2 cellular contexts compared by ENCODE assay signal in the genomic region with DNA sequence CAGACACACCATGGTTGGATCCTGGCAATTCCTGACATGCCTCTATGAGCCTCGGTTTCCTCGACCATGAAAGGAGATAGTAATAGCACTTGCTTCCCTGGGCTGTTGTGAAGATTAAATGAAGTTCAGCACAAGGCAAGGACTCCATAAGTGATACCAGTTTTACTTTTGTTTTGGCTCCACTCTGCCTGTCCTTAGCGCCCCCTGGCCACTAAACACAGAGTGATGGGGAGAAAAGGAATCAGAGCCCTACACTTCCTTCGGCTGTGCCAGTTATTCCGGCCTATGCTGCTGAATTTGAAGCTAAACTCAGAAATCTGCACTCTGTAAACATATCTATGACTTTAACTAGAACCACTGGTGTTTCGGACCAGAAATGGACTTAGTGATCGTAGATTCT.
TF ChIP-seq lines count a peak whose summit lies in the region.

No MANE protein-coding gene starts in this region.

TF ChIP-seq in GM12878, 131 proteins besides CTCF, POLR2A, EP300 and RAD21 (continues in another document):
- TF ChIP-seq, protein P1, sequence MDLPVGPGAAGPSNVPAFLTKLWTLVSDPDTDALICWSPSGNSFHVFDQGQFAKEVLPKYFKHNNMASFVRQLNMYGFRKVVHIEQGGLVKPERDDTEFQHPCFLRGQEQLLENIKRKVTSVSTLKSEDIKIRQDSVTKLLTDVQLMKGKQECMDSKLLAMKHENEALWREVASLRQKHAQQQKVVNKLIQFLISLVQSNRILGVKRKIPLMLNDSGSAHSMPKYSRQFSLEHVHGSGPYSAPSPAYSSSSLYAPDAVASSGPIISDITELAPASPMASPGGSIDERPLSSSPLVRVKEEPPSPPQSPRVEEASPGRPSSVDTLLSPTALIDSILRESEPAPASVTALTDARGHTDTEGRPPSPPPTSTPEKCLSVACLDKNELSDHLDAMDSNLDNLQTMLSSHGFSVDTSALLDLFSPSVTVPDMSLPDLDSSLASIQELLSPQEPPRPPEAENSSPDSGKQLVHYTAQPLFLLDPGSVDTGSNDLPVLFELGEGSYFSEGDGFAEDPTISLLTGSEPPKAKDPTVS (IDR thresholded peaks at IDR 0.05; ENCODE audit: low read depth, low read length) = no peak
- TF ChIP-seq PAX8 (IDR thresholded peaks at IDR 0.05) (no peak), ZNF217 (IDR thresholded peaks at IDR 0.05) (no peak), HDGF (IDR thresholded peaks at IDR 0.05) (no peak), SP1 (IDR thresholded peaks at IDR 0.05; ENCODE audit: low read depth, low read length) (no peak), BACH1 (IDR thresholded peaks at IDR 0.05; ENCODE audit: borderline replicate concordance) (no peak), TCF7 (IDR thresholded peaks at IDR 0.05; ENCODE audit: borderline replicate concordance) (no peak), CHD2 (IDR thresholded peaks at IDR 0.05; ENCODE audit: borderline replicate concordance, low read depth, low read length) (no peak), HCFC1 (IDR thresholded peaks at IDR 0.05; ENCODE audit: low read length) (no peak), JUNB (IDR thresholded peaks at IDR 0.05) (no peak), MTA2 (IDR thresholded peaks at IDR 0.05; ENCODE audit: low read depth) (no peak), ESRRA (IDR thresholded peaks at IDR 0.05; ENCODE audit: low read length) (no peak)
- TF ChIP-seq, protein P2, sequence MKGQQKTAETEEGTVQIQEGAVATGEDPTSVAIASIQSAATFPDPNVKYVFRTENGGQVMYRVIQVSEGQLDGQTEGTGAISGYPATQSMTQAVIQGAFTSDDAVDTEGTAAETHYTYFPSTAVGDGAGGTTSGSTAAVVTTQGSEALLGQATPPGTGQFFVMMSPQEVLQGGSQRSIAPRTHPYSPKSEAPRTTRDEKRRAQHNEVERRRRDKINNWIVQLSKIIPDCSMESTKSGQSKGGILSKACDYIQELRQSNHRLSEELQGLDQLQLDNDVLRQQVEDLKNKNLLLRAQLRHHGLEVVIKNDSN (IDR thresholded peaks at IDR 0.05; ENCODE audit: borderline replicate concordance, extremely low read length, insufficient read depth, low read depth, low read length) = no peak
- TF ChIP-seq, protein P3, sequence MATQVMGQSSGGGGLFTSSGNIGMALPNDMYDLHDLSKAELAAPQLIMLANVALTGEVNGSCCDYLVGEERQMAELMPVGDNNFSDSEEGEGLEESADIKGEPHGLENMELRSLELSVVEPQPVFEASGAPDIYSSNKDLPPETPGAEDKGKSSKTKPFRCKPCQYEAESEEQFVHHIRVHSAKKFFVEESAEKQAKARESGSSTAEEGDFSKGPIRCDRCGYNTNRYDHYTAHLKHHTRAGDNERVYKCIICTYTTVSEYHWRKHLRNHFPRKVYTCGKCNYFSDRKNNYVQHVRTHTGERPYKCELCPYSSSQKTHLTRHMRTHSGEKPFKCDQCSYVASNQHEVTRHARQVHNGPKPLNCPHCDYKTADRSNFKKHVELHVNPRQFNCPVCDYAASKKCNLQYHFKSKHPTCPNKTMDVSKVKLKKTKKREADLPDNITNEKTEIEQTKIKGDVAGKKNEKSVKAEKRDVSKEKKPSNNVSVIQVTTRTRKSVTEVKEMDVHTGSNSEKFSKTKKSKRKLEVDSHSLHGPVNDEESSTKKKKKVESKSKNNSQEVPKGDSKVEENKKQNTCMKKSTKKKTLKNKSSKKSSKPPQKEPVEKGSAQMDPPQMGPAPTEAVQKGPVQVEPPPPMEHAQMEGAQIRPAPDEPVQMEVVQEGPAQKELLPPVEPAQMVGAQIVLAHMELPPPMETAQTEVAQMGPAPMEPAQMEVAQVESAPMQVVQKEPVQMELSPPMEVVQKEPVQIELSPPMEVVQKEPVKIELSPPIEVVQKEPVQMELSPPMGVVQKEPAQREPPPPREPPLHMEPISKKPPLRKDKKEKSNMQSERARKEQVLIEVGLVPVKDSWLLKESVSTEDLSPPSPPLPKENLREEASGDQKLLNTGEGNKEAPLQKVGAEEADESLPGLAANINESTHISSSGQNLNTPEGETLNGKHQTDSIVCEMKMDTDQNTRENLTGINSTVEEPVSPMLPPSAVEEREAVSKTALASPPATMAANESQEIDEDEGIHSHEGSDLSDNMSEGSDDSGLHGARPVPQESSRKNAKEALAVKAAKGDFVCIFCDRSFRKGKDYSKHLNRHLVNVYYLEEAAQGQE (IDR thresholded peaks at IDR 0.05; ENCODE audit: low read depth, low read length) = no peak
- TF ChIP-seq, protein P4, sequence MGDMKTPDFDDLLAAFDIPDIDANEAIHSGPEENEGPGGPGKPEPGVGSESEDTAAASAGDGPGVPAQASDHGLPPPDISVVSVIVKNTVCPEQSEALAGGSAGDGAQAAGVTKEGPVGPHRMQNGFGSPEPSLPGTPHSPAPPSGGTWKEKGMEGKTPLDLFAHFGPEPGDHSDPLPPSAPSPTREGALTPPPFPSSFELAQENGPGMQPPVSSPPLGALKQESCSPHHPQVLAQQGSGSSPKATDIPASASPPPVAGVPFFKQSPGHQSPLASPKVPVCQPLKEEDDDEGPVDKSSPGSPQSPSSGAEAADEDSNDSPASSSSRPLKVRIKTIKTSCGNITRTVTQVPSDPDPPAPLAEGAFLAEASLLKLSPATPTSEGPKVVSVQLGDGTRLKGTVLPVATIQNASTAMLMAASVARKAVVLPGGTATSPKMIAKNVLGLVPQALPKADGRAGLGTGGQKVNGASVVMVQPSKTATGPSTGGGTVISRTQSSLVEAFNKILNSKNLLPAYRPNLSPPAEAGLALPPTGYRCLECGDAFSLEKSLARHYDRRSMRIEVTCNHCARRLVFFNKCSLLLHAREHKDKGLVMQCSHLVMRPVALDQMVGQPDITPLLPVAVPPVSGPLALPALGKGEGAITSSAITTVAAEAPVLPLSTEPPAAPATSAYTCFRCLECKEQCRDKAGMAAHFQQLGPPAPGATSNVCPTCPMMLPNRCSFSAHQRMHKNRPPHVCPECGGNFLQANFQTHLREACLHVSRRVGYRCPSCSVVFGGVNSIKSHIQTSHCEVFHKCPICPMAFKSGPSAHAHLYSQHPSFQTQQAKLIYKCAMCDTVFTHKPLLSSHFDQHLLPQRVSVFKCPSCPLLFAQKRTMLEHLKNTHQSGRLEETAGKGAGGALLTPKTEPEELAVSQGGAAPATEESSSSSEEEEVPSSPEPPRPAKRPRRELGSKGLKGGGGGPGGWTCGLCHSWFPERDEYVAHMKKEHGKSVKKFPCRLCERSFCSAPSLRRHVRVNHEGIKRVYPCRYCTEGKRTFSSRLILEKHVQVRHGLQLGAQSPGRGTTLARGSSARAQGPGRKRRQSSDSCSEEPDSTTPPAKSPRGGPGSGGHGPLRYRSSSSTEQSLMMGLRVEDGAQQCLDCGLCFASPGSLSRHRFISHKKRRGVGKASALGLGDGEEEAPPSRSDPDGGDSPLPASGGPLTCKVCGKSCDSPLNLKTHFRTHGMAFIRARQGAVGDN (IDR thresholded peaks at IDR 0.05) = no peak
- TF ChIP-seq, protein P5, sequence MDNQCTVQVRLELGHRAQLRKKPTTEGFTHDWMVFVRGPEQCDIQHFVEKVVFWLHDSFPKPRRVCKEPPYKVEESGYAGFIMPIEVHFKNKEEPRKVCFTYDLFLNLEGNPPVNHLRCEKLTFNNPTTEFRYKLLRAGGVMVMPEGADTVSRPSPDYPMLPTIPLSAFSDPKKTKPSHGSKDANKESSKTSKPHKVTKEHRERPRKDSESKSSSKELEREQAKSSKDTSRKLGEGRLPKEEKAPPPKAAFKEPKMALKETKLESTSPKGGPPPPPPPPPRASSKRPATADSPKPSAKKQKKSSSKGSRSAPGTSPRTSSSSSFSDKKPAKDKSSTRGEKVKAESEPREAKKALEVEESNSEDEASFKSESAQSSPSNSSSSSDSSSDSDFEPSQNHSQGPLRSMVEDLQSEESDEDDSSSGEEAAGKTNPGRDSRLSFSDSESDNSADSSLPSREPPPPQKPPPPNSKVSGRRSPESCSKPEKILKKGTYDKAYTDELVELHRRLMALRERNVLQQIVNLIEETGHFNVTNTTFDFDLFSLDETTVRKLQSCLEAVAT (IDR thresholded peaks at IDR 0.05) = no peak

TF ChIP-seq in SK-N-SH, 30 proteins besides CTCF, POLR2A, EP300 and RAD21 (continued from another document):
- TF ChIP-seq, protein P6, sequence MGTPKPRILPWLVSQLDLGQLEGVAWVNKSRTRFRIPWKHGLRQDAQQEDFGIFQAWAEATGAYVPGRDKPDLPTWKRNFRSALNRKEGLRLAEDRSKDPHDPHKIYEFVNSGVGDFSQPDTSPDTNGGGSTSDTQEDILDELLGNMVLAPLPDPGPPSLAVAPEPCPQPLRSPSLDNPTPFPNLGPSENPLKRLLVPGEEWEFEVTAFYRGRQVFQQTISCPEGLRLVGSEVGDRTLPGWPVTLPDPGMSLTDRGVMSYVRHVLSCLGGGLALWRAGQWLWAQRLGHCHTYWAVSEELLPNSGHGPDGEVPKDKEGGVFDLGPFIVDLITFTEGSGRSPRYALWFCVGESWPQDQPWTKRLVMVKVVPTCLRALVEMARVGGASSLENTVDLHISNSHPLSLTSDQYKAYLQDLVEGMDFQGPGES (IDR thresholded peaks at IDR 0.05; ENCODE audit: low read depth, low read length) = no peak
- TF ChIP-seq NRF1 (IDR thresholded peaks at IDR 0.05; ENCODE audit: low read depth, low read length) = no peak
- no peak for TF ChIP-seq NFIC (IDR thresholded peaks at IDR 0.05; ENCODE audit: borderline replicate concordance)
- TF ChIP-seq POLR2AphosphoS5 (IDR thresholded peaks at IDR 0.05; ENCODE audit: low read depth, low read length) = no peak
- TF ChIP-seq MXI1 (IDR thresholded peaks at IDR 0.05; ENCODE audit: low read depth, low read length) = no peak
- TF ChIP-seq, protein P2 (IDR thresholded peaks at IDR 0.05; ENCODE audit: borderline replicate concordance, low read depth) = no peak
- TF ChIP-seq FOSL2 (IDR thresholded peaks at IDR 0.05; ENCODE audit: borderline replicate concordance, low read depth) = no peak
- TF ChIP-seq, protein P7, sequence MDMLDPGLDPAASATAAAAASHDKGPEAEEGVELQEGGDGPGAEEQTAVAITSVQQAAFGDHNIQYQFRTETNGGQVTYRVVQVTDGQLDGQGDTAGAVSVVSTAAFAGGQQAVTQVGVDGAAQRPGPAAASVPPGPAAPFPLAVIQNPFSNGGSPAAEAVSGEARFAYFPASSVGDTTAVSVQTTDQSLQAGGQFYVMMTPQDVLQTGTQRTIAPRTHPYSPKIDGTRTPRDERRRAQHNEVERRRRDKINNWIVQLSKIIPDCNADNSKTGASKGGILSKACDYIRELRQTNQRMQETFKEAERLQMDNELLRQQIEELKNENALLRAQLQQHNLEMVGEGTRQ (IDR thresholded peaks at IDR 0.05; ENCODE audit: borderline replicate concordance, low read depth, low read length) = no peak
- TF ChIP-seq TEAD4 (IDR thresholded peaks at IDR 0.05; ENCODE audit: borderline replicate concordance, insufficient read depth) = no peak
- TF ChIP-seq, protein P8, sequence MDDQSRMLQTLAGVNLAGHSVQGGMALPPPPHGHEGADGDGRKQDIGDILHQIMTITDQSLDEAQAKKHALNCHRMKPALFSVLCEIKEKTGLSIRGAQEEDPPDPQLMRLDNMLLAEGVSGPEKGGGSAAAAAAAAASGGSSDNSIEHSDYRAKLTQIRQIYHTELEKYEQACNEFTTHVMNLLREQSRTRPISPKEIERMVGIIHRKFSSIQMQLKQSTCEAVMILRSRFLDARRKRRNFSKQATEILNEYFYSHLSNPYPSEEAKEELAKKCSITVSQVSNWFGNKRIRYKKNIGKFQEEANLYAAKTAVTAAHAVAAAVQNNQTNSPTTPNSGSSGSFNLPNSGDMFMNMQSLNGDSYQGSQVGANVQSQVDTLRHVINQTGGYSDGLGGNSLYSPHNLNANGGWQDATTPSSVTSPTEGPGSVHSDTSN (IDR thresholded peaks at IDR 0.05) = no peak
- TF ChIP-seq, protein P9, sequence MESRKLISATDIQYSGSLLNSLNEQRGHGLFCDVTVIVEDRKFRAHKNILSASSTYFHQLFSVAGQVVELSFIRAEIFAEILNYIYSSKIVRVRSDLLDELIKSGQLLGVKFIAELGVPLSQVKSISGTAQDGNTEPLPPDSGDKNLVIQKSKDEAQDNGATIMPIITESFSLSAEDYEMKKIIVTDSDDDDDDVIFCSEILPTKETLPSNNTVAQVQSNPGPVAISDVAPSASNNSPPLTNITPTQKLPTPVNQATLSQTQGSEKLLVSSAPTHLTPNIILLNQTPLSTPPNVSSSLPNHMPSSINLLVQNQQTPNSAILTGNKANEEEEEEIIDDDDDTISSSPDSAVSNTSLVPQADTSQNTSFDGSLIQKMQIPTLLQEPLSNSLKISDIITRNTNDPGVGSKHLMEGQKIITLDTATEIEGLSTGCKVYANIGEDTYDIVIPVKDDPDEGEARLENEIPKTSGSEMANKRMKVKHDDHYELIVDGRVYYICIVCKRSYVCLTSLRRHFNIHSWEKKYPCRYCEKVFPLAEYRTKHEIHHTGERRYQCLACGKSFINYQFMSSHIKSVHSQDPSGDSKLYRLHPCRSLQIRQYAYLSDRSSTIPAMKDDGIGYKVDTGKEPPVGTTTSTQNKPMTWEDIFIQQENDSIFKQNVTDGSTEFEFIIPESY (IDR thresholded peaks at IDR 0.05; ENCODE audit: borderline replicate concordance, low read depth) = no peak
- TF ChIP-seq CHD2 (IDR thresholded peaks at IDR 0.05; ENCODE audit: low read length, partially characterized antibody) = no peak
- TF ChIP-seq GATA2 (CRISPR knock-in tag; IDR thresholded peaks at IDR 0.05) = no peak
- no peak for TF ChIP-seq GABPA (IDR thresholded peaks at IDR 0.05; ENCODE audit: low read depth)
- TF ChIP-seq EZH2phosphoT487 (IDR thresholded peaks at IDR 0.05; ENCODE audit: borderline replicate concordance, low read depth) = no peak
- no peak for TF ChIP-seq RFX5 (IDR thresholded peaks at IDR 0.05; ENCODE audit: low read length)
- TF ChIP-seq ELF1 (IDR thresholded peaks at IDR 0.05) = no peak
- TF ChIP-seq RCOR1 (IDR thresholded peaks at IDR 0.05; ENCODE audit: low read length) = no peak
- TF ChIP-seq FOXM1 (IDR thresholded peaks at IDR 0.05; ENCODE audit: low read depth) = no peak
